ENCODE assay signal across 8 cellular contexts in the genomic region with DNA sequence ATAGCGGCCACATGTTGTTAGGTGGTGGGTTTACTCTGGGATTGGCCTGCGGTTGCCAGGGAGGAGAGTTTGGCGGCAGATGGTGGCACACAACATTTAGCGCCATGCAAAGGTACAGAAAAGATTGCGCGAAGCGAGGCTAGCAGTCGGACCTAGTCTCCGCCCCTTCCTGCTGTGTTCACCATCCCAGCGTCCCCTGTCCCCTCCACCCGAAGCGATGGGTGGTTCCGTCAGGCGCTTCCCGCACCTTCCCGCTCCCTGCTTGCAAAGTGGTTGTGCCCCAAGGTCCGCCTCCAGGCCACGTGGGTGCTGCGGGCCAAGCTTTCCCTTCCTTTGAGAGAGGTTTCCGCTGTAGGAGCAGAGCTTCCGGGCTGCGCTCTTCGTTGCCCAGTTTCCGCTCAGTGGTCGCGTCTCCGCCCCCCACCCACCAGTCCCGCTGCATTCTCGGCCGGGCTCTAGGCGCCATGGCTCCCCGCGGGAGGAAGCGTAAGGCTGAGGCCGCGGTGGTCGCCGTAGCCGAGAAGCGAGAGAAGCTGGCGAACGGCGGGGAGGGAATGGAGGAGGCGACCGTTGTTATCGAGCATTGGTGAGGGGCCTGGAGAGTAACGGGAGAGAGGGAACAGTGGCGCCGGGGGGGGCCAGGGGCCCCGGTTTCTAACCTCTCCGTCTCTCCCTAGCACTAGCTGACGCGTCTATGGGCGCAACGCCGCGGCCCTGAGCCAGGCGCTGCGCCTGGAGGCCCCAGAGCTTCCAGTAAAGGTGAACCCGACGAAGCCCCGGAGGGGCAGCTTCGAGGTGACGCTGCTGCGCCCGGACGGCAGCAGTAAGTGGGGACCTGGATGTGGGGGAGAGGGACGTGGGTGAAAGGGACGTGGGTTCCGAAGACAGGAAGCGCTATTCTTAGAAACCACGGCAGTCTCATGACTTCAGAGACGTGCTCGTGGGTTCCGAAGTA. TPM values are rescaled to one million over a fixed set of nuclear protein-coding genes. Genes with fewer than 3 reads are reported as not detected.
DNase-seq lines count a peak whose midpoint lies in the region; TF ChIP-seq lines count a peak whose summit lies in the region.

Gene SELENOH (plus strand): TSS at position 360 of the 955 bp plus-strand sequence. CDS start 105 bp downstream, at position 465.

- no peak for TF ChIP-seq CTCF in fibroblast of the aortic adventitia (IDR thresholded peaks at IDR 0.05; ENCODE audit: insufficient read depth, low read length)
- no peak for TF ChIP-seq CTCF in nephron (IDR thresholded peaks at IDR 0.05; ENCODE audit: unreplicated experiment in 3 of 3)

- H3K4me1 Mint-ChIP-seq in nephron = peaks cover 18% of the 10 kb centered on the region
- H3K4me1 Mint-ChIP-seq in stimulated activated naive CD8-positive, alpha-beta T cell treated with anti-CD3 and anti-CD28 coated beads, Interleukin-15, Interleukin-2, amounts not matched to agents 100 ng/mL and 50 ng/mL, for 24 hours (ENCODE audit: low read depth) = peaks cover 47% of the 10 kb centered on the region

- H3K36me3 ChIP-seq in H7 (replicated peaks; ENCODE audit: control insufficient read depth, insufficient read depth, low read length) = peaks cover 30% of the 10 kb centered on the region

- H3K36me3 Mint-ChIP-seq in nephron (ENCODE audit: low read depth) = peaks cover 61% of the 10 kb centered on the region
- H3K36me3 Mint-ChIP-seq in stimulated activated naive CD8-positive, alpha-beta T cell treated with anti-CD3 and anti-CD28 coated beads, Interleukin-15, Interleukin-2, amounts not matched to agents 100 ng/mL and 50 ng/mL, for 24 hours (ENCODE audit: low read depth) = peaks cover 58% of the 10 kb centered on the region

- no peaks in the 10 kb centered on the region for H3K27me3 ChIP-seq in H7 (ENCODE audit: control insufficient read depth, insufficient read depth, low read length)

- H3K4me3 ChIP-seq in H7 (ENCODE audit: insufficient read depth, low read depth, low read length) (peak within 1 kb of the TSS; percentile 89), fibroblast of the aortic adventitia (ENCODE audit: low read depth, low read length) (peak within 1 kb of the TSS; percentile 91)

- peak; percentile 99 for DNase-seq in ELF-1 (ENCODE audit: low read depth, low spot score)
- peak; percentile 93 for DNase-seq in H7
- DNase-seq in M059J (ENCODE audit: low read depth) = peak; percentile 97
- DNase-seq in SHP77 (lab: John Stamatoyannopoulos, UW) = peak; percentile 82 to 85
- DNase-seq in activated effector memory CD4-positive, alpha-beta T cell treated with anti-CD3 and anti-CD28 coated beads, Interleukin-2, amount 50 U/mL, for 16 hours = peak; percentile 97
- DNase-seq in fibroblast of the aortic adventitia (ENCODE audit: low read depth) = peak; percentile 96

- peaks cover 7% of the 10 kb centered on the region for H3K27me3 Mint-ChIP-seq in nephron (ENCODE audit: low read depth)
- no peaks in the 10 kb centered on the region for H3K27me3 Mint-ChIP-seq in stimulated activated naive CD8-positive, alpha-beta T cell treated with anti-CD3 and anti-CD28 coated beads, Interleukin-15, Interleukin-2, amounts not matched to agents 100 ng/mL and 50 ng/mL, for 24 hours

- peak within 1 kb of the TSS; percentile 97 to 99 (median 98) for H3K27ac Mint-ChIP-seq in nephron
- H3K27ac Mint-ChIP-seq in stimulated activated naive CD8-positive, alpha-beta T cell treated with anti-CD3 and anti-CD28 coated beads, Interleukin-15, Interleukin-2, amounts not matched to agents 100 ng/mL and 50 ng/mL, for 24 hours = peak within 1 kb of the TSS; percentile 99

- no peaks in the 10 kb centered on the region for H3K9me3 Mint-ChIP-seq in nephron
- H3K9me3 Mint-ChIP-seq in stimulated activated naive CD8-positive, alpha-beta T cell treated with anti-CD3 and anti-CD28 coated beads, Interleukin-15, Interleukin-2, amounts not matched to agents 100 ng/mL and 50 ng/mL, for 24 hours = no peaks in the 10 kb centered on the region

- H3K4me3 Mint-ChIP-seq in nephron = peak within 1 kb of the TSS; percentile 95 to 99 (median 97)
- peak within 1 kb of the TSS; percentile 97 for H3K4me3 Mint-ChIP-seq in stimulated activated naive CD8-positive, alpha-beta T cell treated with anti-CD3 and anti-CD28 coated beads, Interleukin-15, Interleukin-2, amounts not matched to agents 100 ng/mL and 50 ng/mL, for 24 hours

RNA-seq across cellular contexts. Expression of gene SELENOH, which starts in this region (rescaled TPM):
- total RNA-seq in H7 (2014; rRNA removed; shearing (Covaris generic)) = 200 and 246 TPM in 2 replicates
- 275 and 279 TPM in 2 replicates for total RNA-seq in M059J (2014; rRNA removed; shearing (Covaris generic))
- 63.4 and 139 TPM in 2 replicates for total RNA-seq in fibroblast of the aortic adventitia (ENCODE audit: low replicate concordance)

Comparison
In these comparisons a context has a peak if more than half of its experiments do, and no peak if none do; other contexts are left out.
1. Peak in every context shown above with its lines: DNase-seq and H3K4me3 ChIP-seq.